In genomic region chr19:13135068-13136062, GRCh38 we compare ENCODE assay signal across 22 cellular contexts.
"Had no signal": no experiment of that assay in that cellular context is flagged by ENCODE, and none has a peak within 500 bp of the region (broad histone marks: within the 10 kb centered on the region; RNA-seq: fewer than 3 reads in every experiment).

No MANE protein-coding gene starts in this region.

- DNase-seq: activated CD4-positive, alpha-beta memory T cell treated with anti-CD3 and anti-CD28 coated beads for 36 hours; activated CD4-positive, alpha-beta T cell treated with anti-CD3 and anti-CD28 coated beads for 1 hour; activated gamma-delta T cell treated with Interleukin-2 at 50 U/mL for 16 hours; amniotic stem cell; body of pancreas; central memory CD4-positive, alpha-beta T cell; colonic mucosa; effector CD8-positive, alpha-beta T cell; left colon; mesendoderm; natural killer cell; stimulated activated CD4-positive, alpha-beta T cell treated with anti-CD3 and anti-CD28 coated beads, Interleukin-4, amount 100 ng/mL, for 4 hours; stimulated activated CD8-positive, alpha-beta memory T cell treated with anti-CD3 and anti-CD28 coated beads, Interleukin-4, amount 100 ng/mL, for 48 hours; stimulated activated naive CD4-positive, alpha-beta T cell treated with Interleukin-2 at 50 U/mL for 16 hours; T-helper 1 cell; T1000; uterus had no signal

- FAIRE-seq: endothelial cell of umbilical vein had no signal

- ATAC-seq: body of pancreas, left colon, natural killer cell, SK-N-SH treated with all-trans-retinoic acid at 6 μM for 48 hours had no signal

- H3K36me3 ChIP-seq: colonic mucosa, uterus had no signal

- H3K27ac ChIP-seq: body of pancreas, colonic mucosa, uterus, VCaP had no signal

- H3K4me1 ChIP-seq: body of pancreas, colonic mucosa, uterus had no signal

- H3K4me3 ChIP-seq: body of pancreas, colonic mucosa, smooth muscle cell, thoracic aorta, uterus had no signal

- H3K27me3 ChIP-seq: body of pancreas, colonic mucosa, uterus had no signal

- H3K9me3 ChIP-seq: body of pancreas, colonic mucosa, thoracic aorta, uterus had no signal

- H3K4me2 ChIP-seq: smooth muscle cell had no signal
